12 cellular contexts compared by ENCODE assay signal in the genomic region with DNA sequence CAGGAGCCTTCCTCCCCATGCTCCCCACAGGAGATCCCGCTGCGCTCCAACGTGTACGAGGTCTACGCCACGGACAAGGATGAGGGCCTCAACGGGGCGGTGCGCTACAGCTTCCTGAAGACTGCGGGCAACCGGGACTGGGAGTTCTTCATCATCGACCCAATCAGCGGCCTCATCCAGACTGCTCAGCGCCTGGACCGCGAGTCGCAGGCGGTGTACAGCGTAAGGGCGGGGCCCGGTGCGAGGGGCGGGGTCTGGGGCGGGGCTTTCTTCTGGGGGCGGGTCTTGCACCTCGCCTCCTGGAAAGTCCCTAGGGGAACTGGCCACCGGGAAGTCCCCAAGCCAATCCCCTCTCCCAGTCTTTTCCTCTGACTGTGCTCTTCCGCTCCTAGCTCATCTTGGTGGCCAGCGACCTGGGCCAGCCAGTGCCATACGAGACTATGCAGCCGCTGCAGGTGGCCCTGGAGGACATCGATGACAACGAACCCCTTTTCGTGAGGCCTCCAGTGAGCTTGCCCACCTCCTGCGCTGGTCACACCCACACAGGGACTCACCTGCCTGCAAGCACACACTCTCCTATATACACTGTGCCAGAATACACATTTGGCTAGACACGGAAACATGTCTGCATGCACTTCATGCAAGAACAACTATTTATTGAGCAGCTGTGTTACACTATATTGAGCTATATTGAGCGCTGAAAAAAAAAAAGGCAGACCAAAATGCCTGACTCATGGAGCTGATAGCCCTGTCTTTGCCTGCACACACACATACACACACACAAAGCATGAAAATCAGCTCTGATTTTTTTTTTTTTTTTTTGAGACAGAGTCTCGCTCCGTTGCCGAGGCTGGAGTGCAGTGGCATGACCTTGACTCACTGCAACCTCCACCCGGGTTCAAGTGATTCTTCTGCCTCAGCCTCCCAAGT. TPM values are rescaled to one million over a fixed set of nuclear protein-coding genes. Genes with fewer than 3 reads are reported as not detected.
DNase-seq lines count a peak whose midpoint lies in the region; ATAC-seq and TF ChIP-seq lines count a peak whose summit lies in the region.
"Had no signal": no experiment of that assay in that cellular context is flagged by ENCODE, and none has a peak within 500 bp of the region (broad histone marks: within the 10 kb centered on the region; RNA-seq: fewer than 3 reads in every experiment).

No MANE protein-coding gene starts in this region.

- no peaks in the 10 kb centered on the region for H3K36me3 ChIP-seq in mucosa of stomach (ENCODE audit: control insufficient read depth, insufficient read depth, low read length)
- no peaks in the 10 kb centered on the region for H3K36me3 ChIP-seq in A673 (ENCODE audit: insufficient read depth, low read length, poor library complexity, severe bottlenecking)

- DNase-seq in COLO668 (lab: John Stamatoyannopoulos, UW; ENCODE audit: unreplicated experiment) (peak; percentile 52), NCI-H69 (lab: John Stamatoyannopoulos, UW) (peak; percentile 58), fibroblast of villous mesenchyme (ENCODE audit: low read depth) (peak; percentile 21), A673 (ENCODE audit: low spot score) (no peak), SHP77 treated with DMSO at 0.1 percent for 48 hours (lab: John Stamatoyannopoulos, UW) (no peak)
- no peak for DNase-seq in activated T-cell treated with anti-CD3 and anti-CD28 coated beads, Interleukin-2, amount 50 U/mL, for 1 hour
- DNase-seq: activated CD4-positive, alpha-beta T cell treated with anti-CD3 and anti-CD28 coated beads, Interleukin-2, amount 50 U/mL, for 4 hours; amniotic stem cell; SIG-M5 had no signal

- peak overlapping the region; percentile 41 for H3K9ac ChIP-seq in mucosa of stomach (ENCODE audit: low read length)

- intact Hi-C loops in A673 (cut with micrococcal nuclease; ENCODE audit: unreplicated experiment): no loop called here

- POLR2A ChIA-PET in A673 (lab: Charles Lee; ENCODE audit: low non-redundant PET): no interaction called here

- peaks cover 15% of the 10 kb centered on the region for H3K4me1 ChIP-seq in mucosa of stomach (ENCODE audit: control insufficient read depth, insufficient read depth, low read length)
- H3K4me1 ChIP-seq in A673 (ENCODE audit: insufficient read depth, low read length, poor library complexity, severe bottlenecking): no peaks in the 10 kb centered on the region

- ATAC-seq in HG03097 (IDR thresholded peaks at IDR 0.05; ENCODE audit: low FRiP score, unreplicated experiment): no peak

- BruUV-seq in A673 (replicated peaks; lab: Mats Ljungman, UMichigan): no TSS peak

- no peak for TF ChIP-seq CTCF in fibroblast of villous mesenchyme (IDR thresholded peaks at IDR 0.05; ENCODE audit: insufficient read depth, low read depth, low read length)
- TF ChIP-seq CTCF in A673 (conservative IDR thresholded peaks at IDR 0.05; ENCODE audit: low read depth, low read length): no peak

- H3K27me3 ChIP-seq in mucosa of stomach (ENCODE audit: control insufficient read depth, insufficient read depth, low read length) (no peaks in the 10 kb centered on the region), A673 (replicated peaks; ENCODE audit: insufficient read depth, low read depth, low read length, poor library complexity) (no peaks in the 10 kb centered on the region)

- H3K4me3 ChIP-seq in fibroblast of villous mesenchyme (ENCODE audit: low read depth, low read length) (no peak overlapping the region), mucosa of stomach (ENCODE audit: low read length) (no peak overlapping the region), A673 (ENCODE audit: low read depth, low read length, poor library complexity, severe bottlenecking) (no peak overlapping the region)

- H3K9me3 ChIP-seq in mucosa of stomach (ENCODE audit: control insufficient read depth, low read length): no peaks in the 10 kb centered on the region
- no peaks in the 10 kb centered on the region for H3K9me3 ChIP-seq in A673 (ENCODE audit: low read depth, low read length, poor library complexity, severe bottlenecking)

- no peak overlapping the region for H3K27ac ChIP-seq in A673 (ENCODE audit: low read depth, low read length, poor library complexity, severe bottlenecking)

- CTCF ChIA-PET in A673 (lab: Charles Lee): interaction anchor here (0.6 kb wide), 1 partner anchor 544 kb away, joined by 8 read pairs; no protein-coding TSS in a partner anchor

RNA-seq across cellular contexts. Expression of a gene that starts 32.7 kb away (rescaled TPM):
- total RNA-seq in fibroblast of villous mesenchyme: 26.1 and 57.4 TPM in 2 replicates
- not detected in 2 replicates for total RNA-seq in A673 (2021)
- total RNA-seq: neural crest cell had no signal

RNA-seq across cellular contexts. Expression of a gene that starts 45.0 kb away (rescaled TPM):
- total RNA-seq in fibroblast of villous mesenchyme: 521 and 543 TPM in 2 replicates
- total RNA-seq in A673 (2021): 429 and 431 TPM in 2 replicates

Comparison
In these comparisons a context has a peak if more than half of its experiments do, and no peak if none do; other contexts are left out.
1. DNase-seq: peak in COLO668 (single experiment), NCI-H69 (single experiment) and fibroblast of villous mesenchyme (single experiment); none in A673 (single experiment), activated T-cell treated with anti-CD3 and anti-CD28 coated beads, Interleukin-2, amount 50 U/mL, for 1 hour (single experiment) and SHP77 treated with DMSO at 0.1 percent for 48 hours (single experiment).
2. RNA of a gene that starts 32.7 kb away (total RNA-seq): 26.1 to 57.4 TPM in fibroblast of villous mesenchyme; not detected in A673; every median in the first group is over 10 times any median in the second.